In the genomic region with DNA sequence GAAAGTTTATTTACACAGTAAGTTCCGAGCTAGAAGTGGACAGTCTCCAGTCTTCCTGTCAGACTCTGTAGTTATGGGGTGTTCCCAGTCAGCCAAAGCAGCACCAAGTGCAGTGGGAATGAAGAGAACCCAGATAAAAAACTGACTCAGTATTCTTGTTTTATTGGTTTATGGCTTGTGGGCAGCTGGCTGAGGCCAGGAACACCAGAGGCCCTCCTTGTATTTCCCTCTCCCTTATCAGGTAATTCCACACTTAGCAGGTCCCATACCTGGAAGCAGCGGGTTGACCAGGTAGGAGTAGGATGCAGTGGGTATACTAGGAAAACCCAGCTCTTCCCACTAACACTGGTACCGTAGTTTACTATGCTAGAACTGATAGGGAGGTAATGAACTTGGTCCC, we compare ENCODE assay signal across 15 cellular contexts. TPM values are rescaled to one million over a fixed set of nuclear protein-coding genes. Genes with fewer than 3 reads are reported as not detected.
DNase-seq lines count a peak whose midpoint lies in the region; ATAC-seq and TF ChIP-seq lines count a peak whose summit lies in the region.
"Had no signal": no experiment of that assay in that cellular context is flagged by ENCODE, and none has a peak within 500 bp of the region (broad histone marks: within the 10 kb centered on the region; RNA-seq: fewer than 3 reads in every experiment).

No MANE protein-coding gene starts in this region.

- H4K8ac ChIP-seq in mesenchymal stem cell (ENCODE audit: low read length): no peak overlapping the region

- H3K9me3 ChIP-seq in T-helper 17 cell (ENCODE audit: control insufficient read depth, low read length, poor library complexity, severe bottlenecking) (no peaks in the 10 kb centered on the region), endodermal cell (ENCODE audit: control insufficient read depth, low read length) (no peaks in the 10 kb centered on the region), mesenchymal stem cell (ENCODE audit: control insufficient read depth, low read length) (no peaks in the 10 kb centered on the region), PC-9 (ENCODE audit: insufficient read depth, low read depth) (no peaks in the 10 kb centered on the region)
- H3K9me3 ChIP-seq: A549, BE2C had no signal

- TF ChIP-seq CTCF in endodermal cell (conservative IDR thresholded peaks at IDR 0.05) (no peak), PC-9 (conservative IDR thresholded peaks at IDR 0.05) (no peak)

- DNase-seq in T-helper 17 cell (no peak), endodermal cell (peak; percentile 8), mesenchymal stem cell (peak; percentile 9), PC-9 (no peak), mesenteric fat pad (ENCODE audit: low spot score) (no peak)
- DNase-seq in stimulated activated naive B cell treated with anti-CD40 and anti-IgM and Interleukin-4, amounts not matched to agents 10 μg/mL and 1 μg/mL and 100 μg/mL, for 72 hours: no peak
- DNase-seq: BE2C, DMS53, GF-D8, HCEC 1CT, HFFc6 had no signal

- H3K4me2 ChIP-seq in mesenchymal stem cell (ENCODE audit: low read length, poor library complexity, severe bottlenecking) (no peak overlapping the region), PC-9 (no peak overlapping the region)
- H3K4me2 ChIP-seq: A549 had no signal

- no peak overlapping the region for H2BK15ac ChIP-seq in mesenchymal stem cell (ENCODE audit: low read depth, poor library complexity, severe bottlenecking)

- WGBS in endodermal cell (ENCODE audit: insufficient coverage in 1 of 2, insufficient read length in 1 of 2), 2 experiments: 88 to 91% methylated on average over 1 of the region's 3 CpGs
- 62% methylated on average over 1 of the region's 3 CpGs for WGBS in mesenchymal stem cell

- H2BK5ac ChIP-seq in mesenchymal stem cell (ENCODE audit: low read depth, low read length, poor library complexity, severe bottlenecking): no peak overlapping the region

- no peaks in the 10 kb centered on the region for H3K9me2 ChIP-seq in PC-9 (ENCODE audit: insufficient read depth)

- no peaks in the 10 kb centered on the region for H3K27me3 Mint-ChIP-seq in T-helper 17 cell
- no peaks in the 10 kb centered on the region for H3K27me3 Mint-ChIP-seq in endodermal cell (ENCODE audit: insufficient read depth)
- H3K27me3 Mint-ChIP-seq in stimulated activated naive B cell treated with anti-CD40 and anti-IgM and Interleukin-4, amounts not matched to agents 10 μg/mL and 1 μg/mL and 100 μg/mL, for 72 hours: no peaks in the 10 kb centered on the region
- H3K27me3 Mint-ChIP-seq: IgD-negative memory B cell had no signal

- H3K27me3 ChIP-seq in endodermal cell (ENCODE audit: control insufficient read depth, insufficient read depth, low read length, poor library complexity, severe bottlenecking) (no peaks in the 10 kb centered on the region), mesenchymal stem cell (ENCODE audit: control insufficient read depth in 1 of 2, insufficient read depth in 1 of 2, low read length in 2 of 2) (no peaks in the 10 kb centered on the region), PC-9 (ENCODE audit: insufficient read depth, low read depth) (no peaks in the 10 kb centered on the region)
- H3K27me3 ChIP-seq: BE2C had no signal

- H3K9me3 Mint-ChIP-seq in endodermal cell: no peaks in the 10 kb centered on the region
- no peaks in the 10 kb centered on the region for H3K9me3 Mint-ChIP-seq in stimulated activated naive B cell treated with anti-CD40 and anti-IgM and Interleukin-4, amounts not matched to agents 10 μg/mL and 1 μg/mL and 100 μg/mL, for 72 hours
- H3K9me3 Mint-ChIP-seq: HFFc6, IgD-negative memory B cell had no signal

- ATAC-seq in T-helper 17 cell (no peak), HG02870 (IDR thresholded peaks at IDR 0.05; ENCODE audit: unreplicated experiment) (no peak)
- ATAC-seq in stimulated activated naive B cell treated with anti-CD40 and anti-IgM and Interleukin-4, amounts not matched to agents 10 μg/mL and 1 μg/mL and 100 μg/mL, for 72 hours (replicated peaks): no peak
- ATAC-seq: A549 had no signal

- H4K20me1 ChIP-seq in PC-9 (ENCODE audit: insufficient read depth): no peaks in the 10 kb centered on the region

- H4K91ac ChIP-seq in mesenchymal stem cell (ENCODE audit: low read length): no peak overlapping the region

- no peak overlapping the region for H2BK12ac ChIP-seq in mesenchymal stem cell (ENCODE audit: low read length in 2 of 2)

- no peaks in the 10 kb centered on the region for H3K79me2 ChIP-seq in PC-9 (ENCODE audit: low read depth)

- POLR2A ChIA-PET in PC-9 (lab: Charles Lee; ENCODE audit: unreplicated experiment): no interaction called here

- H3K4me1 ChIP-seq in endodermal cell (ENCODE audit: control insufficient read depth, insufficient read depth, low read length): peaks cover 12% of the 10 kb centered on the region
- H3K4me1 ChIP-seq in mesenchymal stem cell (ENCODE audit: control insufficient read depth, insufficient read depth, low read depth, low read length): no peaks in the 10 kb centered on the region
- H3K4me1 ChIP-seq in PC-9 (replicated peaks; ENCODE audit: insufficient read depth): no peaks in the 10 kb centered on the region
- H3K4me1 ChIP-seq: A549, BE2C had no signal

- H3K23ac ChIP-seq in mesenchymal stem cell (ENCODE audit: low read length in 2 of 2): no peak overlapping the region

- H3K4me1 Mint-ChIP-seq in T-helper 17 cell: peaks cover 6% of the 10 kb centered on the region
- peaks cover 25% of the 10 kb centered on the region for H3K4me1 Mint-ChIP-seq in endodermal cell
- H3K4me1 Mint-ChIP-seq in stimulated activated naive B cell treated with anti-CD40 and anti-IgM and Interleukin-4, amounts not matched to agents 10 μg/mL and 1 μg/mL and 100 μg/mL, for 72 hours: no peaks in the 10 kb centered on the region

- peaks cover 89% of the 10 kb centered on the region for H3K36me3 ChIP-seq in endodermal cell (ENCODE audit: control insufficient read depth, insufficient read depth, low read length)
- H3K36me3 ChIP-seq in mesenchymal stem cell (ENCODE audit: control insufficient read depth in 1 of 2, insufficient read depth in 2 of 2, low read depth in 1 of 2, low read length in 2 of 2): peaks cover 46 to 96% of the 10 kb centered on the region in 2 experiments
- H3K36me3 ChIP-seq in PC-9 (ENCODE audit: low read depth): peaks cover 18% of the 10 kb centered on the region; the same call in 1 of the 2 replicates

- no peak overlapping the region for H3K14ac ChIP-seq in mesenchymal stem cell (ENCODE audit: low read length in 2 of 2)

- no peak overlapping the region for H3K18ac ChIP-seq in mesenchymal stem cell (ENCODE audit: low read depth in 1 of 2, low read length in 2 of 2)

- peak overlapping the region; percentile 68 for H3K27ac Mint-ChIP-seq in T-helper 17 cell
- H3K27ac Mint-ChIP-seq in endodermal cell: no peak overlapping the region
- H3K27ac Mint-ChIP-seq in stimulated activated naive B cell treated with anti-CD40 and anti-IgM and Interleukin-4, amounts not matched to agents 10 μg/mL and 1 μg/mL and 100 μg/mL, for 72 hours: no peak overlapping the region
- H3K27ac Mint-ChIP-seq: HFFc6 had no signal

- H3K27ac ChIP-seq in endodermal cell (ENCODE audit: low read depth, low read length): no peak overlapping the region
- no peak overlapping the region for H3K27ac ChIP-seq in mesenchymal stem cell (ENCODE audit: low read length, poor library complexity, severe bottlenecking)
- no peak overlapping the region for H3K27ac ChIP-seq in PC-9
- H3K27ac ChIP-seq: A549, C4-2B had no signal

- H3K4me3 ChIP-seq in endodermal cell (ENCODE audit: low read length): no peak overlapping the region
- H3K4me3 ChIP-seq in mesenchymal stem cell (ENCODE audit: insufficient read depth in 1 of 2, low read depth in 1 of 2, low read length in 2 of 2): no peak overlapping the region
- no peak overlapping the region for H3K4me3 ChIP-seq in PC-9
- H3K4me3 ChIP-seq: A549 had no signal

- H2BK120ac ChIP-seq in mesenchymal stem cell (ENCODE audit: low read depth, low read length): no peak overlapping the region

- no TSS peak for BruUV-seq in PC-9 (replicated peaks; lab: Mats Ljungman, UMichigan)

- H3K4ac ChIP-seq in mesenchymal stem cell (ENCODE audit: low read depth in 1 of 2, low read length in 2 of 2): no peak overlapping the region

- no peak overlapping the region for H2AK5ac ChIP-seq in mesenchymal stem cell (ENCODE audit: low read length, severe bottlenecking)

- CTCF ChIA-PET in PC-9 (lab: Charles Lee): no interaction called here

- peaks cover 1% of the 10 kb centered on the region for H3K79me1 ChIP-seq in mesenchymal stem cell (replicated peaks; ENCODE audit: low read length, poor library complexity, severe bottlenecking)

- no peak overlapping the region for H3K4me3 Mint-ChIP-seq in T-helper 17 cell
- H3K4me3 Mint-ChIP-seq in endodermal cell: no peak overlapping the region
- H3K4me3 Mint-ChIP-seq in stimulated activated naive B cell treated with anti-CD40 and anti-IgM and Interleukin-4, amounts not matched to agents 10 μg/mL and 1 μg/mL and 100 μg/mL, for 72 hours: no peak overlapping the region
- H3K4me3 Mint-ChIP-seq: HFFc6, IgD-negative memory B cell had no signal

- intact Hi-C loops in PC-9 (cut with micrococcal nuclease; ENCODE audit: unreplicated experiment): no loop called here

- H3K9ac ChIP-seq in endodermal cell (ENCODE audit: extremely low read depth, low read length, poor library complexity, severe bottlenecking): no peak overlapping the region
- no peak overlapping the region for H3K9ac ChIP-seq in mesenchymal stem cell (ENCODE audit: low read length)

- H2AFZ ChIP-seq in mesenchymal stem cell (ENCODE audit: low read depth, low read length) (no peak overlapping the region), PC-9 (no peak overlapping the region)

- peaks cover 9% of the 10 kb centered on the region for H3K36me3 Mint-ChIP-seq in T-helper 17 cell (ENCODE audit: low read depth)
- peaks cover 67% of the 10 kb centered on the region for H3K36me3 Mint-ChIP-seq in endodermal cell (ENCODE audit: low read depth)
- peaks cover 27 to 45% of the 10 kb centered on the region in 2 donors for H3K36me3 Mint-ChIP-seq in stimulated activated naive B cell treated with anti-CD40 and anti-IgM and Interleukin-4, amounts not matched to agents 10 μg/mL and 1 μg/mL and 100 μg/mL, for 72 hours

- no peaks in the 10 kb centered on the region for H3F3A ChIP-seq in PC-9 (ENCODE audit: insufficient read depth, low read depth)

RNA-seq across cellular contexts. Expression of gene BACE1-AS, which starts 3.5 kb away (rescaled TPM):
- total RNA-seq in T-helper 17 cell (1 to 10 TPM; 4.3 to 4.5 TPM), endodermal cell (10 to 100 TPM; 15.0 to 15.5 TPM), PC-9 (2021) (5.7 and 8.8 TPM in 2 replicates), mesenteric fat pad (6.6 TPM)
- polyA plus RNA-seq in endodermal cell (2013, experiment 1 of 2): 8.9 TPM
- 10.9 TPM for polyA plus RNA-seq in endodermal cell (2013, experiment 2 of 2)
- polyA plus RNA-seq in mesenchymal stem cell (2013, experiment 1 of 2): 4.7 TPM
- 5.0 TPM for polyA plus RNA-seq in mesenchymal stem cell (2013, experiment 2 of 2)

RNA-seq across cellular contexts. Expression of gene BACE1, which starts 28.4 kb away (rescaled TPM):
- total RNA-seq in T-helper 17 cell (1 to 10 TPM; 2.0 to 3.5 TPM), endodermal cell (10 to 100 TPM; 20.8 to 21.7 TPM), PC-9 (2021) (9.6 and 10.6 TPM in 2 replicates), mesenteric fat pad (25.5 TPM)
- polyA plus RNA-seq in endodermal cell (2013, experiment 1 of 2): 25.3 TPM
- 22.1 TPM for polyA plus RNA-seq in endodermal cell (2013, experiment 2 of 2)
- 38.4 TPM for polyA plus RNA-seq in mesenchymal stem cell (2013, experiment 1 of 2)
- polyA plus RNA-seq in mesenchymal stem cell (2013, experiment 2 of 2): 38.9 TPM
- polyA plus RNA-seq: IgD-negative memory B cell had no signal

RNA-seq across cellular contexts. Expression of gene CEP164, which starts 40.0 kb away (rescaled TPM):
- total RNA-seq in T-helper 17 cell (10 to 100 TPM; 46.7 to 52.6 TPM), endodermal cell (10 to 100 TPM; 32.7 to 33.6 TPM), PC-9 (2021) (33.0 and 33.9 TPM in 2 replicates), mesenteric fat pad (19.2 TPM)
- polyA plus RNA-seq in endodermal cell (2013, experiment 1 of 2): 26.2 TPM
- 26.1 TPM for polyA plus RNA-seq in endodermal cell (2013, experiment 2 of 2)
- 38.8 TPM for polyA plus RNA-seq in mesenchymal stem cell (2013, experiment 1 of 2)
- polyA plus RNA-seq in mesenchymal stem cell (2013, experiment 2 of 2): 35.7 TPM

RNA-seq across cellular contexts. Expression of gene RNF214, which starts 55.2 kb away (rescaled TPM):
- total RNA-seq in T-helper 17 cell (10 to 100 TPM; 20.1 to 24.4 TPM), endodermal cell (10 to 100 TPM; 46.4 to 51.1 TPM), PC-9 (2021) (27.2 and 28.1 TPM in 2 replicates), mesenteric fat pad (21.9 TPM)
- 35.7 TPM for polyA plus RNA-seq in endodermal cell (2013, experiment 1 of 2)
- polyA plus RNA-seq in endodermal cell (2013, experiment 2 of 2): 37.2 TPM
- polyA plus RNA-seq in mesenchymal stem cell (2013, experiment 1 of 2): 13.9 TPM
- polyA plus RNA-seq in mesenchymal stem cell (2013, experiment 2 of 2): 13.3 TPM

RNA-seq across cellular contexts. Expression of gene PCSK7, which starts 55.8 kb away (rescaled TPM):
- total RNA-seq in T-helper 17 cell (100 to 1,000 TPM; 312 to 355 TPM), endodermal cell (10 to 100 TPM; 56.5 to 58.6 TPM), PC-9 (2021) (41.6 and 50.4 TPM in 2 replicates), mesenteric fat pad (68.1 TPM)
- 27.4 TPM for polyA plus RNA-seq in endodermal cell (2013, experiment 1 of 2)
- 21.1 TPM for polyA plus RNA-seq in endodermal cell (2013, experiment 2 of 2)
- 18.3 TPM for polyA plus RNA-seq in mesenchymal stem cell (2013, experiment 1 of 2)
- 17.5 TPM for polyA plus RNA-seq in mesenchymal stem cell (2013, experiment 2 of 2)

Comparison
In these comparisons a context has a peak if more than half of its experiments do, and no peak if none do; other contexts are left out.
1. DNase-seq: peak in endodermal cell (single experiment) and mesenchymal stem cell (single experiment); none in T-helper 17 cell (0 of 3), stimulated activated naive B cell treated with anti-CD40 and anti-IgM and Interleukin-4, amounts not matched to agents 10 μg/mL and 1 μg/mL and 100 μg/mL, for 72 hours (single experiment), PC-9 (0 of 2) and mesenteric fat pad (single experiment).